ENCODE assay signal across 2 cellular contexts in the genomic region with DNA sequence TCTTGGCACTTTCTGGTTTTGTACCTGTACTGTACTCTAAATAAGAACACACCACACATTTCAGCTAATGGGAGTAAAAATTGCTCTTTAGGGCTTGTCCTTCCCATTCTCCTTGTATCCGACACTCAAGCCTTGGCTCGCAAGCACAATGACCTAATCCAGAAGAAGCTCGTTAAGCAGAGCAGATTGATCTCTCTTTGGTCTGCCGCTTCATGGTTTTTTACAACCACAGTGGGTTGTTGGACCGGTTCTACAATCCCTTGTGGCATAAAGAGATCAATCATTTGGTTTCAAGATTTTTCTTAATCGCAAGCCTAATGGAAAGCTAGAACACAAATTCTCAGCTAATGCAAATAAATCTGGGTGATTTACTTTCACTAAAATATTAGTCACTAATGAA.
TF ChIP-seq lines count a peak whose summit lies in the region.

No MANE protein-coding gene starts in this region.

TF ChIP-seq in IMR-90, 13 proteins besides CTCF, POLR2A, EP300 and RAD21:
- TF ChIP-seq MXI1 (IDR thresholded peaks at IDR 0.05; ENCODE audit: borderline replicate concordance, low read depth, low read length) (no peak), RCOR1 (IDR thresholded peaks at IDR 0.05; ENCODE audit: insufficient replicate concordance, low read length) (no peak), MAZ (IDR thresholded peaks at IDR 0.05; ENCODE audit: borderline replicate concordance, low read depth, low read length) (no peak), RFX5 (IDR thresholded peaks at IDR 0.05; ENCODE audit: low read depth, low read length) (no peak)

TF ChIP-seq in HEK293T, 16 proteins besides CTCF, POLR2A, EP300 and RAD21:
- no peak for TF ChIP-seq NFRKB (IDR thresholded peaks at IDR 0.05)
- no peak for TF ChIP-seq SUZ12 (IDR thresholded peaks at IDR 0.05)
- no peak for TF ChIP-seq FOXA1 (IDR thresholded peaks at IDR 0.05)
- no peak for TF ChIP-seq BHLHE40 (IDR thresholded peaks at IDR 0.05; ENCODE audit: borderline replicate concordance)
- no peak for TF ChIP-seq ARNT (IDR thresholded peaks at IDR 0.05)
- TF ChIP-seq HDGF (IDR thresholded peaks at IDR 0.05; ENCODE audit: borderline replicate concordance), result no peak
- no peak for TF ChIP-seq L3MBTL2 (conservative IDR thresholded peaks at IDR 0.05)
- no peak for TF ChIP-seq FOXM1 (IDR thresholded peaks at IDR 0.05; ENCODE audit: borderline replicate concordance)
- no peak for TF ChIP-seq FOXK2 (IDR thresholded peaks at IDR 0.05)
TF ChIP-seq in HEK293T: peak in this region for 0.
